In genomic region chr20:21801193-21801592, GRCh38 we compare ENCODE assay signal across 22 cellular contexts.
"Had no signal": no experiment of that assay in that cellular context is flagged by ENCODE, and none has a peak within 500 bp of the region (broad histone marks: within the 10 kb centered on the region; RNA-seq: fewer than 3 reads in every experiment).

No MANE protein-coding gene starts in this region.

- H3K9me3 ChIP-seq: body of pancreas, colonic mucosa, gastroesophageal sphincter had no signal

- H3K27ac ChIP-seq: body of pancreas, colonic mucosa, dorsolateral prefrontal cortex, gastroesophageal sphincter had no signal

- H3K36me3 ChIP-seq: colonic mucosa, gastroesophageal sphincter had no signal

- H3K27me3 ChIP-seq: body of pancreas, colonic mucosa, gastroesophageal sphincter had no signal

- H3K4me1 ChIP-seq: body of pancreas, colonic mucosa, gastroesophageal sphincter had no signal

- H3K4me3 ChIP-seq: body of pancreas, colonic mucosa, dorsolateral prefrontal cortex, gastroesophageal sphincter had no signal

- DNase-seq: activated CD4-positive, alpha-beta memory T cell treated with anti-CD3 and anti-CD28 coated beads, Interleukin-2, amount 10 ng/mL, durations not matched to agents 7 days and 5 days; activated CD4-positive, alpha-beta T cell treated with anti-CD3 and anti-CD28 coated beads for 36 hours; activated CD4-positive, alpha-beta T cell treated with anti-CD3 and anti-CD28 coated beads, Interleukin-2, amount 10 ng/mL, durations not matched to agents 24 days and 14 days; activated CD4-positive, CD25-positive, alpha-beta regulatory T cell; activated CD4-positive, CD25-positive, alpha-beta regulatory T cell treated with anti-CD3 and anti-CD28 coated beads, Interleukin-2, amount 50 U/mL, for 72 hours; activated effector memory CD4-positive, alpha-beta T cell treated with Interleukin-2 at 50 U/mL for 16 hours; activated gamma-delta T cell treated with Interleukin-2 at 50 U/mL for 16 hours; activated naive CD4-positive, alpha-beta T cell treated with anti-CD3 and anti-CD28 coated beads, Interleukin-2, amount 50 U/mL, for 16 hours; activated naive CD4-positive, alpha-beta T cell treated with Interleukin-2 at 50 U/mL for 16 hours; activated T-cell treated with anti-CD3 and anti-CD28 coated beads, Interleukin-2, amount 50 U/mL, for 4 hours; amygdala; aorta; body of pancreas; caudate nucleus; cerebellar nuclear complex; colonic mucosa; dorsolateral prefrontal cortex; effector memory CD4-positive, alpha-beta T cell; endodermal cell; foreskin melanocyte; T-helper 2 cell had no signal
